In genomic region chr17:16467886-16468285, GRCh38 we compare ENCODE assay signal across 23 cellular contexts.
"Had no signal": no experiment of that assay in that cellular context is flagged by ENCODE, and none has a peak within 500 bp of the region (broad histone marks: within the 10 kb centered on the region; RNA-seq: fewer than 3 reads in every experiment).

No MANE protein-coding gene starts in this region.

- H3K4me1 Mint-ChIP-seq: activated naive CD4-positive, alpha-beta T cell treated with anti-CD3 and anti-CD28 coated beads, Interleukin-2, amount 50 U/mL, for 24 hours had no signal

- H3K36me3 ChIP-seq: gastroesophageal sphincter, heart left ventricle, sigmoid colon had no signal

- H3K27me3 ChIP-seq: body of pancreas, gastroesophageal sphincter, heart left ventricle, sigmoid colon, testis had no signal

- H3K36me3 Mint-ChIP-seq: naive B cell, type B pancreatic cell had no signal

- H3K27ac Mint-ChIP-seq: activated CD8-positive, alpha-beta T cell treated with anti-CD3 and anti-CD28 coated beads, Interleukin-2, amount 10 ng/mL, durations not matched to agents 7 days and 5 days; activated naive CD4-positive, alpha-beta T cell treated with anti-CD3 and anti-CD28 coated beads, Interleukin-2, amount 50 U/mL, for 24 hours; activated T-helper 1 cell treated with anti-CD3 and anti-CD28 coated beads, Interleukin-12 subunit alpha, Interleukin-12 subunit beta, Interleukin-2, Interleukin-4 antibody, amounts not matched to agents 30 ng/mL and 10 ng/mL and 1 ng/mL, durations not matched to agents 14 hours and 24 hours and 36 hours; progenitor cell of endocrine pancreas; type B pancreatic cell had no signal

- H3K9me3 ChIP-seq: body of pancreas, gastroesophageal sphincter, heart left ventricle, mucosa of descending colon, sigmoid colon, testis had no signal

- DNase-seq: activated CD4-positive, alpha-beta T cell treated with anti-CD3 and anti-CD28 coated beads, Interleukin-2, amount 50 U/mL, for 1 hour; activated CD8-positive, alpha-beta T cell treated with anti-CD3 and anti-CD28 coated beads, Interleukin-2, amount 10 ng/mL, durations not matched to agents 7 days and 5 days; activated gamma-delta T cell; anterior cingulate cortex; body of pancreas; caudate nucleus; dermis blood vessel endothelial cell; effector CD8-positive, alpha-beta T cell; heart left ventricle; left colon; mesenchymal stem cell; mucosa of descending colon; naive B cell; retina; sigmoid colon; stimulated activated CD4-positive, alpha-beta T cell treated with anti-CD3 and anti-CD28 coated beads, Interleukin-4, amount 100 ng/mL, for 1 hour; stimulated activated naive CD4-positive, alpha-beta T cell; testis had no signal

- H3K27ac ChIP-seq: body of pancreas, gastroesophageal sphincter, heart left ventricle, sigmoid colon had no signal

- H3K4me3 Mint-ChIP-seq: activated CD8-positive, alpha-beta T cell treated with anti-CD3 and anti-CD28 coated beads, Interleukin-2, amount 10 ng/mL, durations not matched to agents 7 days and 5 days; activated naive CD4-positive, alpha-beta T cell treated with anti-CD3 and anti-CD28 coated beads, Interleukin-2, amount 50 U/mL, for 24 hours; activated T-helper 1 cell treated with anti-CD3 and anti-CD28 coated beads, Interleukin-12 subunit alpha, Interleukin-12 subunit beta, Interleukin-2, Interleukin-4 antibody, amounts not matched to agents 30 ng/mL and 10 ng/mL and 1 ng/mL, durations not matched to agents 14 hours and 24 hours and 36 hours; naive B cell; type B pancreatic cell had no signal

- H3K9me3 Mint-ChIP-seq: activated naive CD4-positive, alpha-beta T cell treated with anti-CD3 and anti-CD28 coated beads, Interleukin-2, amount 50 U/mL, for 24 hours; activated T-helper 1 cell treated with anti-CD3 and anti-CD28 coated beads, Interleukin-12 subunit alpha, Interleukin-12 subunit beta, Interleukin-2, Interleukin-4 antibody, amounts not matched to agents 30 ng/mL and 10 ng/mL and 1 ng/mL, durations not matched to agents 14 hours and 24 hours and 36 hours; naive B cell; type B pancreatic cell had no signal

- H3K4me3 ChIP-seq: body of pancreas, gastroesophageal sphincter, heart left ventricle, mucosa of descending colon, sigmoid colon, testis had no signal

- H3K27me3 Mint-ChIP-seq: activated naive CD4-positive, alpha-beta T cell treated with anti-CD3 and anti-CD28 coated beads, Interleukin-2, amount 50 U/mL, for 24 hours; naive B cell; progenitor cell of endocrine pancreas; type B pancreatic cell had no signal
